8 cellular contexts compared by ENCODE assay signal in genomic region chr15:77907824-77908751, GRCh38.
A peak's percentile ranks its signal among the peaks of the same experiment; 100 is the strongest.
DNase-seq lines count a peak whose midpoint lies in the region; ATAC-seq and TF ChIP-seq lines count a peak whose summit lies in the region.

No MANE protein-coding gene starts in this region.

- no peaks in the 10 kb centered on the region for H3K9me3 Mint-ChIP-seq in WTC11

- POLR2A ChIA-PET in WTC11 (lab: Charles Lee), result no interaction called here

- no peaks in the 10 kb centered on the region for H3K36me3 Mint-ChIP-seq in WTC11

- TF ChIP-seq CTCF in LNCAP (IDR thresholded peaks at IDR 0.05) (peak; percentile 44), WTC11 (IDR thresholded peaks at IDR 0.05) (0 out of 2 replicates have a peak, but pooled peaks have one; percentile 36)

- DNase-seq in ELR (ENCODE audit: low read depth), result peak; percentile 80
- peak; percentile 85 for DNase-seq in WTC11 (ENCODE audit: low spot score)
- DNase-seq in fibroblast of gingiva (ENCODE audit: low read depth), result peak; percentile 11
- peak; percentile 40 to 62 (median 56) for DNase-seq in stimulated activated CD4-positive, alpha-beta T cell treated with anti-CD3 and anti-CD28 coated beads, Interleukin-12 subunit alpha, Interleukin-12 subunit beta, amount 100 ng/mL, for 48 hours (ENCODE audit: low read depth in 2 of 3, low spot score in 1 of 3)

- ATAC-seq in WTC11, result peak; percentile 88
- ATAC-seq in GM19035 (IDR thresholded peaks at IDR 0.05; ENCODE audit: unreplicated experiment), result no peak
- ATAC-seq in GM21619 (IDR thresholded peaks at IDR 0.05; ENCODE audit: unreplicated experiment), result no peak
- no peak for ATAC-seq in HG02885 (IDR thresholded peaks at IDR 0.05; ENCODE audit: poor library complexity, unreplicated experiment)

- H3K27ac Mint-ChIP-seq in WTC11, result no peak overlapping the region

- no peak overlapping the region for H3K4me3 Mint-ChIP-seq in WTC11

- peaks cover 17% of the 10 kb centered on the region for H3K4me1 Mint-ChIP-seq in WTC11

- CTCF ChIA-PET in WTC11 (lab: Charles Lee), result interaction anchor here (0.7 to 3.3 kb wide), 16 partner anchors 8 to 829 kb away, joined by 3 to 33 read pairs (median 5); partner anchors contain the start of gene CIB2

- H3K27me3 Mint-ChIP-seq in WTC11 (ENCODE audit: low read depth), result peaks cover 3% of the 10 kb centered on the region; the same call in 1 of the 2 replicates

TF ChIP-seq in WTC11, 78 proteins besides CTCF, POLR2A, EP300 and RAD21:
- no peak for TF ChIP-seq TCF7 (CRISPR knock-in tag; IDR thresholded peaks at IDR 0.05; ENCODE audit: low read depth)
- TF ChIP-seq, protein P1, sequence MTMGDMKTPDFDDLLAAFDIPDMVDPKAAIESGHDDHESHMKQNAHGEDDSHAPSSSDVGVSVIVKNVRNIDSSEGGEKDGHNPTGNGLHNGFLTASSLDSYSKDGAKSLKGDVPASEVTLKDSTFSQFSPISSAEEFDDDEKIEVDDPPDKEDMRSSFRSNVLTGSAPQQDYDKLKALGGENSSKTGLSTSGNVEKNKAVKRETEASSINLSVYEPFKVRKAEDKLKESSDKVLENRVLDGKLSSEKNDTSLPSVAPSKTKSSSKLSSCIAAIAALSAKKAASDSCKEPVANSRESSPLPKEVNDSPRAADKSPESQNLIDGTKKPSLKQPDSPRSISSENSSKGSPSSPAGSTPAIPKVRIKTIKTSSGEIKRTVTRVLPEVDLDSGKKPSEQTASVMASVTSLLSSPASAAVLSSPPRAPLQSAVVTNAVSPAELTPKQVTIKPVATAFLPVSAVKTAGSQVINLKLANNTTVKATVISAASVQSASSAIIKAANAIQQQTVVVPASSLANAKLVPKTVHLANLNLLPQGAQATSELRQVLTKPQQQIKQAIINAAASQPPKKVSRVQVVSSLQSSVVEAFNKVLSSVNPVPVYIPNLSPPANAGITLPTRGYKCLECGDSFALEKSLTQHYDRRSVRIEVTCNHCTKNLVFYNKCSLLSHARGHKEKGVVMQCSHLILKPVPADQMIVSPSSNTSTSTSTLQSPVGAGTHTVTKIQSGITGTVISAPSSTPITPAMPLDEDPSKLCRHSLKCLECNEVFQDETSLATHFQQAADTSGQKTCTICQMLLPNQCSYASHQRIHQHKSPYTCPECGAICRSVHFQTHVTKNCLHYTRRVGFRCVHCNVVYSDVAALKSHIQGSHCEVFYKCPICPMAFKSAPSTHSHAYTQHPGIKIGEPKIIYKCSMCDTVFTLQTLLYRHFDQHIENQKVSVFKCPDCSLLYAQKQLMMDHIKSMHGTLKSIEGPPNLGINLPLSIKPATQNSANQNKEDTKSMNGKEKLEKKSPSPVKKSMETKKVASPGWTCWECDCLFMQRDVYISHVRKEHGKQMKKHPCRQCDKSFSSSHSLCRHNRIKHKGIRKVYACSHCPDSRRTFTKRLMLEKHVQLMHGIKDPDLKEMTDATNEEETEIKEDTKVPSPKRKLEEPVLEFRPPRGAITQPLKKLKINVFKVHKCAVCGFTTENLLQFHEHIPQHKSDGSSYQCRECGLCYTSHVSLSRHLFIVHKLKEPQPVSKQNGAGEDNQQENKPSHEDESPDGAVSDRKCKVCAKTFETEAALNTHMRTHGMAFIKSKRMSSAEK (CRISPR knock-in tag; IDR thresholded peaks at IDR 0.05; ENCODE audit: borderline replicate concordance), result no peak
- TF ChIP-seq, protein P2, sequence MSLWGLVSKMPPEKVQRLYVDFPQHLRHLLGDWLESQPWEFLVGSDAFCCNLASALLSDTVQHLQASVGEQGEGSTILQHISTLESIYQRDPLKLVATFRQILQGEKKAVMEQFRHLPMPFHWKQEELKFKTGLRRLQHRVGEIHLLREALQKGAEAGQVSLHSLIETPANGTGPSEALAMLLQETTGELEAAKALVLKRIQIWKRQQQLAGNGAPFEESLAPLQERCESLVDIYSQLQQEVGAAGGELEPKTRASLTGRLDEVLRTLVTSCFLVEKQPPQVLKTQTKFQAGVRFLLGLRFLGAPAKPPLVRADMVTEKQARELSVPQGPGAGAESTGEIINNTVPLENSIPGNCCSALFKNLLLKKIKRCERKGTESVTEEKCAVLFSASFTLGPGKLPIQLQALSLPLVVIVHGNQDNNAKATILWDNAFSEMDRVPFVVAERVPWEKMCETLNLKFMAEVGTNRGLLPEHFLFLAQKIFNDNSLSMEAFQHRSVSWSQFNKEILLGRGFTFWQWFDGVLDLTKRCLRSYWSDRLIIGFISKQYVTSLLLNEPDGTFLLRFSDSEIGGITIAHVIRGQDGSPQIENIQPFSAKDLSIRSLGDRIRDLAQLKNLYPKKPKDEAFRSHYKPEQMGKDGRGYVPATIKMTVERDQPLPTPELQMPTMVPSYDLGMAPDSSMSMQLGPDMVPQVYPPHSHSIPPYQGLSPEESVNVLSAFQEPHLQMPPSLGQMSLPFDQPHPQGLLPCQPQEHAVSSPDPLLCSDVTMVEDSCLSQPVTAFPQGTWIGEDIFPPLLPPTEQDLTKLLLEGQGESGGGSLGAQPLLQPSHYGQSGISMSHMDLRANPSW (CRISPR knock-in tag; conservative IDR thresholded peaks at IDR 0.05; ENCODE audit: low read depth), result no peak

Comparison
In these comparisons a context has a peak if more than half of its experiments do, and no peak if none do; other contexts are left out.
1. DNase-seq: peak in every context shown above with its lines; median percentile 85 in WTC11; 80 in ELR; 56 in stimulated activated CD4-positive, alpha-beta T cell treated with anti-CD3 and anti-CD28 coated beads, Interleukin-12 subunit alpha, Interleukin-12 subunit beta, amount 100 ng/mL, for 48 hours; 11 in fibroblast of gingiva.